In genomic region chr5:111226556-111226955, GRCh38 we compare ENCODE assay signal across 17 cellular contexts. TPM values are rescaled to one million over a fixed set of nuclear protein-coding genes. Genes with fewer than 3 reads are reported as not detected.
DNase-seq lines count a peak whose midpoint lies in the region; ATAC-seq, FAIRE-seq and TF ChIP-seq lines count a peak whose summit lies in the region.
"Had no signal": no experiment of that assay in that cellular context is flagged by ENCODE, and none has a peak within 500 bp of the region (broad histone marks: within the 10 kb centered on the region; RNA-seq: fewer than 3 reads in every experiment).

No MANE protein-coding gene starts in this region.

- H3K4me3 Mint-ChIP-seq in activated CD4-positive, alpha-beta T cell treated with anti-CD3 and anti-CD28 coated beads, Interleukin-2, amount 10 ng/mL, durations not matched to agents 24 days and 14 days, result peak overlapping the region; percentile 97
- H3K4me3 Mint-ChIP-seq in activated T-helper 2 cell treated with anti-CD3 and anti-CD28 coated beads, Interferon-gamma antibody, Interleukin-2, Interleukin-4, amounts not matched to agents 10 μg/mL and 5 μg/mL and 100 μg/mL, durations not matched to agents 14 hours and 24 hours and 36 hours (ENCODE audit: low read depth), result peak overlapping the region; percentile 97
- H3K4me3 Mint-ChIP-seq in nephron, result peak overlapping the region; percentile 4 to 62 (median 42)
- H3K4me3 Mint-ChIP-seq: immature natural killer cell; stimulated activated memory B cell treated with anti-CD40 and anti-IgM and Interleukin-4, amounts not matched to agents 10 μg/mL and 1 μg/mL and 100 μg/mL, for 72 hours had no signal

- no peaks in the 10 kb centered on the region for H3K27me3 Mint-ChIP-seq in activated CD4-positive, alpha-beta T cell treated with anti-CD3 and anti-CD28 coated beads, Interleukin-2, amount 10 ng/mL, durations not matched to agents 24 days and 14 days
- H3K27me3 Mint-ChIP-seq in activated T-helper 2 cell treated with anti-CD3 and anti-CD28 coated beads, Interferon-gamma antibody, Interleukin-2, Interleukin-4, amounts not matched to agents 10 μg/mL and 5 μg/mL and 100 μg/mL, durations not matched to agents 14 hours and 24 hours and 36 hours (ENCODE audit: low read depth), result no peaks in the 10 kb centered on the region
- H3K27me3 Mint-ChIP-seq in nephron (ENCODE audit: low read depth), result peaks cover 38% of the 10 kb centered on the region

- intact Hi-C loops in activated CD4-positive, alpha-beta T cell treated with anti-CD3 and anti-CD28 coated beads, Interleukin-2, amount 10 ng/mL, durations not matched to agents 24 days and 14 days (cut with micrococcal nuclease), result loop anchor here (1.0 to 10.0 kb wide), 4 partner anchors 28 to 1142 kb away; partner anchors contain the start of gene STARD4
- intact Hi-C loops in activated T-helper 2 cell treated with anti-CD3 and anti-CD28 coated beads, Interferon-gamma antibody, Interleukin-2, Interleukin-4, amounts not matched to agents 10 μg/mL and 5 μg/mL and 100 μg/mL, durations not matched to agents 14 hours and 24 hours and 36 hours (cut with micrococcal nuclease), result loop anchor here (2.0 to 5.0 kb wide), 2 partner anchors 134 to 286 kb away; partner anchors contain the start of genes STARD4 and WDR36

- peak overlapping the region; percentile 95 for H3K27ac Mint-ChIP-seq in activated CD4-positive, alpha-beta T cell treated with anti-CD3 and anti-CD28 coated beads, Interleukin-2, amount 10 ng/mL, durations not matched to agents 24 days and 14 days
- peak overlapping the region; percentile 96 for H3K27ac Mint-ChIP-seq in activated T-helper 2 cell treated with anti-CD3 and anti-CD28 coated beads, Interferon-gamma antibody, Interleukin-2, Interleukin-4, amounts not matched to agents 10 μg/mL and 5 μg/mL and 100 μg/mL, durations not matched to agents 14 hours and 24 hours and 36 hours
- H3K27ac Mint-ChIP-seq in nephron, result no peak overlapping the region
- H3K27ac Mint-ChIP-seq: immature natural killer cell; progenitor cell of endocrine pancreas; stimulated activated memory B cell treated with anti-CD40 and anti-IgM and Interleukin-4, amounts not matched to agents 10 μg/mL and 1 μg/mL and 100 μg/mL, for 72 hours had no signal

- no peak for TF ChIP-seq CTCF in nephron (IDR thresholded peaks at IDR 0.05; ENCODE audit: unreplicated experiment in 3 of 3)

- H3K4me1 Mint-ChIP-seq in activated CD4-positive, alpha-beta T cell treated with anti-CD3 and anti-CD28 coated beads, Interleukin-2, amount 10 ng/mL, durations not matched to agents 24 days and 14 days, result peaks cover 57% of the 10 kb centered on the region
- peaks cover 69% of the 10 kb centered on the region for H3K4me1 Mint-ChIP-seq in activated T-helper 2 cell treated with anti-CD3 and anti-CD28 coated beads, Interferon-gamma antibody, Interleukin-2, Interleukin-4, amounts not matched to agents 10 μg/mL and 5 μg/mL and 100 μg/mL, durations not matched to agents 14 hours and 24 hours and 36 hours (ENCODE audit: low read depth)
- H3K4me1 Mint-ChIP-seq in nephron, result peaks cover 15% of the 10 kb centered on the region

- no peak for ATAC-seq in GM18909 (IDR thresholded peaks at IDR 0.05; ENCODE audit: poor library complexity, unreplicated experiment)
- ATAC-seq: HepG2; stimulated activated memory B cell treated with anti-CD40 and anti-IgM and Interleukin-4, amounts not matched to agents 10 μg/mL and 1 μg/mL and 100 μg/mL, for 72 hours had no signal

- peak; percentile 51 for FAIRE-seq in GM12892 (lab: Jason Lieb, UNC)
- FAIRE-seq: A204.1, HepG2 had no signal

- DNase-seq in activated CD4-positive, alpha-beta T cell treated with anti-CD3 and anti-CD28 coated beads, Interleukin-2, amount 10 ng/mL, durations not matched to agents 24 days and 14 days, result peak; percentile 66
- DNase-seq in activated CD4-positive, alpha-beta T cell treated with anti-CD3 and anti-CD28 coated beads for 48 hours, result no peak
- no peak for DNase-seq in GM12892 (ENCODE audit: insufficient read length)
- no peak for DNase-seq in activated T-helper 2 cell treated with anti-CD3 and anti-CD28 coated beads, Interferon-gamma antibody, Interleukin-2, Interleukin-4, amounts not matched to agents 10 μg/mL and 5 μg/mL and 100 μg/mL, durations not matched to agents 14 hours and 24 hours and 36 hours (ENCODE audit: low spot score)
- DNase-seq in retina, result no peak
- DNase-seq in KG1 (lab: John Stamatoyannopoulos, UW), result no peak
- DNase-seq: activated CD4-positive, alpha-beta T cell treated with anti-CD3 and anti-CD28 coated beads, Interleukin-2, amount 50 U/mL, for 48 hours; EL; head of caudate nucleus; immature natural killer cell; NCI-H524 treated with DMSO at 0.1 percent for 48 hours had no signal

- no peak for TF ChIP-seq POLR2A in GM12892 (IDR thresholded peaks at IDR 0.05; ENCODE audit: low read depth, low read length)

- no peaks in the 10 kb centered on the region for H3K9me3 Mint-ChIP-seq in activated CD4-positive, alpha-beta T cell treated with anti-CD3 and anti-CD28 coated beads, Interleukin-2, amount 10 ng/mL, durations not matched to agents 24 days and 14 days
- H3K9me3 Mint-ChIP-seq in activated T-helper 2 cell treated with anti-CD3 and anti-CD28 coated beads, Interferon-gamma antibody, Interleukin-2, Interleukin-4, amounts not matched to agents 10 μg/mL and 5 μg/mL and 100 μg/mL, durations not matched to agents 14 hours and 24 hours and 36 hours, result no peaks in the 10 kb centered on the region
- no peaks in the 10 kb centered on the region for H3K9me3 Mint-ChIP-seq in nephron
- H3K9me3 Mint-ChIP-seq: immature natural killer cell; stimulated activated memory B cell treated with anti-CD40 and anti-IgM and Interleukin-4, amounts not matched to agents 10 μg/mL and 1 μg/mL and 100 μg/mL, for 72 hours had no signal

- peaks cover 17% of the 10 kb centered on the region for H3K36me3 Mint-ChIP-seq in activated CD4-positive, alpha-beta T cell treated with anti-CD3 and anti-CD28 coated beads, Interleukin-2, amount 10 ng/mL, durations not matched to agents 24 days and 14 days (ENCODE audit: low read depth)
- peaks cover 35% of the 10 kb centered on the region for H3K36me3 Mint-ChIP-seq in activated T-helper 2 cell treated with anti-CD3 and anti-CD28 coated beads, Interferon-gamma antibody, Interleukin-2, Interleukin-4, amounts not matched to agents 10 μg/mL and 5 μg/mL and 100 μg/mL, durations not matched to agents 14 hours and 24 hours and 36 hours (ENCODE audit: low read depth)
- no peaks in the 10 kb centered on the region for H3K36me3 Mint-ChIP-seq in nephron (ENCODE audit: low read depth)
- H3K36me3 Mint-ChIP-seq: immature natural killer cell; stimulated activated memory B cell treated with anti-CD40 and anti-IgM and Interleukin-4, amounts not matched to agents 10 μg/mL and 1 μg/mL and 100 μg/mL, for 72 hours had no signal

RNA-seq across cellular contexts. Expression of gene CAMK4, which starts 2.4 kb away (rescaled TPM):
- total RNA-seq in activated CD4-positive, alpha-beta T cell treated with anti-CD3 and anti-CD28 coated beads, Interleukin-2, amount 10 ng/mL, durations not matched to agents 24 days and 14 days, result 47.7 and 49.5 TPM in 2 replicates
- polyA plus RNA-seq in GM12892 (2012; ENCODE audit: missing spikeins), result 34.9 TPM
- 71.8 and 76.7 TPM in 2 replicates for total RNA-seq in activated T-helper 2 cell treated with anti-CD3 and anti-CD28 coated beads, Interferon-gamma antibody, Interleukin-2, Interleukin-4, amounts not matched to agents 10 μg/mL and 5 μg/mL and 100 μg/mL, durations not matched to agents 14 hours and 24 hours and 36 hours
- total RNA-seq: HepG2 had no signal
- polyA plus RNA-seq: HepG2 had no signal

Comparison
In these comparisons a context has a peak if more than half of its experiments do, and no peak if none do; other contexts are left out.
1. H3K27ac Mint-ChIP-seq: peak in activated CD4-positive, alpha-beta T cell treated with anti-CD3 and anti-CD28 coated beads, Interleukin-2, amount 10 ng/mL, durations not matched to agents 24 days and 14 days (single experiment) and activated T-helper 2 cell treated with anti-CD3 and anti-CD28 coated beads, Interferon-gamma antibody, Interleukin-2, Interleukin-4, amounts not matched to agents 10 μg/mL and 5 μg/mL and 100 μg/mL, durations not matched to agents 14 hours and 24 hours and 36 hours (single experiment); none in nephron (0 of 3).
2. H3K4me3 Mint-ChIP-seq: peak in every context shown above with its lines; median percentile 97 in activated CD4-positive, alpha-beta T cell treated with anti-CD3 and anti-CD28 coated beads, Interleukin-2, amount 10 ng/mL, durations not matched to agents 24 days and 14 days; 97 in activated T-helper 2 cell treated with anti-CD3 and anti-CD28 coated beads, Interferon-gamma antibody, Interleukin-2, Interleukin-4, amounts not matched to agents 10 μg/mL and 5 μg/mL and 100 μg/mL, durations not matched to agents 14 hours and 24 hours and 36 hours; 42 in nephron.